8 cellular contexts compared by ENCODE assay signal in the genomic region with DNA sequence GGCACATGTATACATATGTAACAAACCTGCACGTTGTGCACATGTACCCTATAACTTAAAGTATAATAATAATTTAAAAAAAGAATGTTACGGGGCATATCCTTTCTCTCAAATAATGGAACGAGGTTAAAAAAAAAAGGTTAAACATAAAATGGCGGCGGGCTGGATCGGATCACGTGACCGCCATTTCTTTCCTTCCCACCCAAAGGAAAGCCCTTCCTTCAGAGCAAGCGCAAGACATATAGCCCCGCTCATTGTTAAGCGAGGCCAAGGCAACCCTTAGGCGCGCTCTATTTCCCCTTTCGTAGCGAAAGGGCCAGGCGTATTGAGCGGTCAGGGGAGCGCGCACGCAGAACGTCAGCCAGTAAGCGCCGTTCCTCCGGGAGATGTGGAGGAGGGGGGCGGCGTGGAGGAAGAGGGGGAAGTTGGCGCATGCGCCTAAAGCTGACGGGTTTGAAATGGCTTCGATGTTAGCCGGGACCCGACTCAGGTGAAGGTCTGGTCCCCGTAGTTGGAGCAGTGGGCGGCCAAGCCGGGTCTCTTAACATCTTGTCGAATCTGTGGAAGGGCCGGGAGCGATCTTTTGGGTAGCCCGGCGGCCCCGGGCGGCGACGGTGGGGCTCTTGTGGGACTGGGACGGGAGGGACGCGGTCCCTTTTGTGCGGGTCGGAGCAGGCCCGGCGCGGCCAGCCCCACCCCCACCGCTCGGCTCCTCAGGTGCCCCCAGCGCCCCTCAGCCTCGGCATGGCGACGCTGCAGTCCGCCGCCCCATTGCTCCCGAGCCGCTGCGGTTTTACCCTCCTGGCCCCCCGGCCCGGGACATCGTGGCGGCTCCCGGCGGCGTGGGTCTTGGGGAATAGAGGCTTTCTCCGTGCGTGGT. TPM values are rescaled to one million over a fixed set of nuclear protein-coding genes. Genes with fewer than 3 reads are reported as not detected.
A peak's percentile ranks its signal among the peaks of the same experiment; 100 is the strongest.
DNase-seq lines count a peak whose midpoint lies in the region; ATAC-seq and TF ChIP-seq lines count a peak whose summit lies in the region.

A gene with protein sequence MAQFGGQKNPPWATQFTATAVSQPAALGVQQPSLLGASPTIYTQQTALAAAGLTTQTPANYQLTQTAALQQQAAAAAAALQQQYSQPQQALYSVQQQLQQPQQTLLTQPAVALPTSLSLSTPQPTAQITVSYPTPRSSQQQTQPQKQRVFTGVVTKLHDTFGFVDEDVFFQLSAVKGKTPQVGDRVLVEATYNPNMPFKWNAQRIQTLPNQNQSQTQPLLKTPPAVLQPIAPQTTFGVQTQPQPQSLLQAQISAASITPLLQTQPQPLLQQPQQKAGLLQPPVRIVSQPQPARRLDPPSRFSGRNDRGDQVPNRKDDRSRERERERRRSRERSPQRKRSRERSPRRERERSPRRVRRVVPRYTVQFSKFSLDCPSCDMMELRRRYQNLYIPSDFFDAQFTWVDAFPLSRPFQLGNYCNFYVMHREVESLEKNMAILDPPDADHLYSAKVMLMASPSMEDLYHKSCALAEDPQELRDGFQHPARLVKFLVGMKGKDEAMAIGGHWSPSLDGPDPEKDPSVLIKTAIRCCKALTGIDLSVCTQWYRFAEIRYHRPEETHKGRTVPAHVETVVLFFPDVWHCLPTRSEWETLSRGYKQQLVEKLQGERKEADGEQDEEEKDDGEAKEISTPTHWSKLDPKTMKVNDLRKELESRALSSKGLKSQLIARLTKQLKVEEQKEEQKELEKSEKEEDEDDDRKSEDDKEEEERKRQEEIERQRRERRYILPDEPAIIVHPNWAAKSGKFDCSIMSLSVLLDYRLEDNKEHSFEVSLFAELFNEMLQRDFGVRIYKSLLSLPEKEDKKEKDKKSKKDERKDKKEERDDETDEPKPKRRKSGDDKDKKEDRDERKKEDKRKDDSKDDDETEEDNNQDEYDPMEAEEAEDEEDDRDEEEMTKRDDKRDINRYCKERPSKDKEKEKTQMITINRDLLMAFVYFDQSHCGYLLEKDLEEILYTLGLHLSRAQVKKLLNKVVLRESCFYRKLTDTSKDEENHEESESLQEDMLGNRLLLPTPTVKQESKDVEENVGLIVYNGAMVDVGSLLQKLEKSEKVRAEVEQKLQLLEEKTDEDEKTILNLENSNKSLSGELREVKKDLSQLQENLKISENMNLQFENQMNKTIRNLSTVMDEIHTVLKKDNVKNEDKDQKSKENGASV (plus strand): TSS at position 447 of the 880 bp plus-strand sequence. CDS start 1,266 bp downstream, outside the sequence.

- peaks cover 4% of the 10 kb centered on the region for H3K36me3 ChIP-seq in neural progenitor cell

- peaks cover 49% of the 10 kb centered on the region for H3K79me2 ChIP-seq in neural progenitor cell (ENCODE audit: low read depth)

- in situ Hi-C loops in SK-MEL-5 (cut with HindIII; ENCODE audit: low pct_unique_long_range_greater_than_20kb, low sequenced_read_pairs) = no loop called here

- peaks cover 12% of the 10 kb centered on the region for H3K4me1 Mint-ChIP-seq in neural progenitor cell

- no peaks in the 10 kb centered on the region for H3K9me3 ChIP-seq in neural progenitor cell (ENCODE audit: low read depth)

- TF ChIP-seq CTCF in foreskin keratinocyte (conservative IDR thresholded peaks at IDR 0.05) (no peak), neural progenitor cell (IDR thresholded peaks at IDR 0.05) (no peak)

- H4K20me1 ChIP-seq in neural progenitor cell (ENCODE audit: low read depth) = peaks cover 10% of the 10 kb centered on the region

- H3K27me3 ChIP-seq in foreskin keratinocyte = no peaks in the 10 kb centered on the region
- H3K27me3 ChIP-seq in neural progenitor cell = no peaks in the 10 kb centered on the region

- peak within 1 kb of the TSS; percentile 78 for H2AFZ ChIP-seq in neural progenitor cell (replicated peaks)

- peak within 1 kb of the TSS; percentile 94 for H3K4me2 ChIP-seq in neural progenitor cell

- H3F3A ChIP-seq in neural progenitor cell (ENCODE audit: low read depth) = peaks cover 37% of the 10 kb centered on the region

- H3K9ac ChIP-seq in neural progenitor cell = peak within 1 kb of the TSS; percentile 82

- peaks cover 4% of the 10 kb centered on the region for H3K9me3 Mint-ChIP-seq in neural progenitor cell

- peak within 1 kb of the TSS; percentile 99 for H3K4me3 Mint-ChIP-seq in neural progenitor cell

- peak within 1 kb of the TSS; percentile 95 for H3K4me3 ChIP-seq in neural progenitor cell

- CTCF ChIA-PET in HEK293T (lab: Yijun Ruan, JAX) = interaction anchor here (1.0 kb wide), 1 partner anchor 58 kb away, joined by 3 read pairs; no protein-coding TSS in a partner anchor

- peak within 1 kb of the TSS; percentile 99 for H3K27ac Mint-ChIP-seq in neural progenitor cell

- peaks cover 17% of the 10 kb centered on the region for H3K36me3 Mint-ChIP-seq in neural progenitor cell

- H3K4me1 ChIP-seq in foreskin keratinocyte (peaks cover 6% of the 10 kb centered on the region), neural progenitor cell (peaks cover 9% of the 10 kb centered on the region)

- DNase-seq in GF-D8 (lab: John Stamatoyannopoulos, UW) (peak; percentile 98), HEK293T (ENCODE audit: extremely low spot score) (peak; percentile 93), MV-4-11 (lab: John Stamatoyannopoulos, UW) (peak; percentile 99), SK-MEL-5 (ENCODE audit: low read depth, low spot score) (peak; percentile 98), foreskin keratinocyte (peak; percentile 96 to 98), neural progenitor cell (ENCODE audit: low spot score) (peak; percentile 99), stromal cell of bone marrow (ENCODE audit: low read depth) (peak; percentile 98)
- peak; percentile 97 for DNase-seq in activated naive CD4-positive, alpha-beta T cell treated with Interleukin-2 at 50 U/mL for 16 hours

- H3K27ac ChIP-seq in foreskin keratinocyte (peak within 1 kb of the TSS; percentile 82), neural progenitor cell (peak within 1 kb of the TSS; percentile 92)

- ATAC-seq in foreskin keratinocyte = peak; percentile 98

- POLR2A ChIA-PET in HEK293T (lab: Yijun Ruan, JAX) = interaction anchor here (0.7 to 2.1 kb wide), 6 partner anchors 9 to 179 kb away, joined by 3 to 16 read pairs (median 3); partner anchors contain the start of genes DDX50 and TET1

- peaks cover 3% of the 10 kb centered on the region for H3K27me3 Mint-ChIP-seq in neural progenitor cell (ENCODE audit: insufficient read depth, low read depth)

TF ChIP-seq in HEK293T, 16 proteins besides CTCF, POLR2A, EP300 and RAD21:
- TF ChIP-seq ZNF384 (IDR thresholded peaks at IDR 0.05) = peak; percentile 91
- peak; percentile 70 for TF ChIP-seq NFRKB (IDR thresholded peaks at IDR 0.05)
- TF ChIP-seq SP1 (IDR thresholded peaks at IDR 0.05) = no peak
- TF ChIP-seq HDGF (IDR thresholded peaks at IDR 0.05; ENCODE audit: borderline replicate concordance) = peak; percentile 96
- peak; percentile 97 for TF ChIP-seq L3MBTL2 (conservative IDR thresholded peaks at IDR 0.05)

RNA-seq across cellular contexts. Expression of the gene that starts here (rescaled TPM):
- 31.6 and 40.5 TPM in 2 replicates for total RNA-seq in SK-MEL-5 (2014; rRNA removed; shearing (Covaris generic))
- 31.5 and 44.1 TPM in 2 replicates for polyA plus RNA-seq in SK-MEL-5 (2015; cell fraction: cytosol; rRNA removed)
- 124 and 141 TPM in 2 replicates for polyA plus RNA-seq in SK-MEL-5 (2015; cell fraction: nucleus; rRNA removed)
- total RNA-seq in foreskin keratinocyte (59.2 and 63.0 TPM in 2 replicates), neural progenitor cell (ENCODE audit: low replicate concordance) (92.7 and 141 TPM in 2 replicates)
- polyA plus RNA-seq in foreskin keratinocyte = 50.8 and 65.4 TPM in 2 replicates

Comparison
In these comparisons a context has a peak if more than half of its experiments do, and no peak if none do; other contexts are left out.
1. Peak in every context shown above with its lines: DNase-seq, ATAC-seq, H3K4me3 ChIP-seq and H3K27ac ChIP-seq.